ENCODE assay signal across 12 cellular contexts in the genomic region with DNA sequence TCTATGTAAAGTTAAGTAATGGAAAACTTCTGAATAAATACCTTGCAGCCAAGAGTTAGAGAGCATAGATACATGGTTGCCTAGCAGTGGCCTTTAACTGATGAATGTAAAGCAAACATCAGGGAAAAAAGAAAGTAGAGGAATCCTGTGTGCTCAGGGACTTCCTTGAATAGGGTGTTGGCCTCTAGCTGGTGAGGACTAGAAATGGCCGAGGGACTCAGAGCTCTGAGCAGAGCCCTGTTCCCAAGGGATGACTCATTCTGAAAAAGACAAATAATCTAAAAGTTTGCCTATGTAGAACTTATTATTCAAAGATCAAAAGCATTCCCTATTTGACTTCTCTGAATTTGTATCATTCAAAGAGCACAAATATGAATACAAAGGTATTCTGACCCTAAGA.
DNase-seq lines count a peak whose midpoint lies in the region; ATAC-seq and TF ChIP-seq lines count a peak whose summit lies in the region.
"Had no signal": no experiment of that assay in that cellular context is flagged by ENCODE, and none has a peak within 500 bp of the region (broad histone marks: within the 10 kb centered on the region; RNA-seq: fewer than 3 reads in every experiment).

No MANE protein-coding gene starts in this region.

- H3K36me3 Mint-ChIP-seq in activated T-helper 17 cell treated with anti-CD3 and anti-CD28 coated beads, Interleukin-2, amount 50 U/mL, for 72 hours (ENCODE audit: low read depth): no peaks in the 10 kb centered on the region

- H3K4me1 Mint-ChIP-seq in activated T-helper 17 cell treated with anti-CD3 and anti-CD28 coated beads, Interleukin-2, amount 50 U/mL, for 72 hours: peaks cover 36% of the 10 kb centered on the region

- H3K4me3 Mint-ChIP-seq in activated T-helper 17 cell treated with anti-CD3 and anti-CD28 coated beads, Interleukin-2, amount 50 U/mL, for 72 hours: peak overlapping the region; percentile 30
- H3K4me3 Mint-ChIP-seq: T-helper 1 cell treated with Interleukin-12 subunit alpha and Interleukin-12 subunit beta and Interleukin-4 antibody, amounts not matched to agents 30 μg/mL and 1 μg/mL, for 36 hours had no signal

- TF ChIP-seq CTCF in foreskin keratinocyte (conservative IDR thresholded peaks at IDR 0.05): no peak

- peaks cover 25% of the 10 kb centered on the region for H3K4me1 ChIP-seq in foreskin keratinocyte

- ATAC-seq in activated T-helper 17 cell treated with anti-CD3 and anti-CD28 coated beads, Interleukin-2, amount 50 U/mL, for 72 hours (replicated peaks): peak; percentile 26
- ATAC-seq in foreskin keratinocyte: peak; percentile 45

- no peaks in the 10 kb centered on the region for H3K27me3 Mint-ChIP-seq in activated T-helper 17 cell treated with anti-CD3 and anti-CD28 coated beads, Interleukin-2, amount 50 U/mL, for 72 hours

- H3K27me3 ChIP-seq in foreskin keratinocyte: no peaks in the 10 kb centered on the region

- H3K27ac ChIP-seq in foreskin keratinocyte: peak overlapping the region; percentile 43

- DNase-seq in NCI-H146 treated with DMSO at 0.1 percent for 48 hours (lab: John Stamatoyannopoulos, UW; ENCODE audit: unreplicated experiment) (peak; percentile 1), NCI-H146 (lab: John Stamatoyannopoulos, UW) (no peak), foreskin keratinocyte (no peak), smooth muscle cell of the brain vasculature (ENCODE audit: low read depth, low spot score) (peak; percentile 21), NCI-H446 treated with DMSO at 0.1 percent for 48 hours (lab: John Stamatoyannopoulos, UW) (no peak), NCI-H748 (lab: John Stamatoyannopoulos, UW; ENCODE audit: unreplicated experiment) (no peak)
- no peak for DNase-seq in activated CD8-positive, alpha-beta memory T cell treated with anti-CD3 and anti-CD28 coated beads, Interleukin-2, amount 50 U/mL, for 4 hours
- DNase-seq: 8988T, GF-D8, NCI-H226 had no signal

- no peaks in the 10 kb centered on the region for H3K9me3 Mint-ChIP-seq in activated T-helper 17 cell treated with anti-CD3 and anti-CD28 coated beads, Interleukin-2, amount 50 U/mL, for 72 hours
- H3K9me3 Mint-ChIP-seq: T-helper 1 cell treated with Interleukin-12 subunit alpha and Interleukin-12 subunit beta and Interleukin-4 antibody, amounts not matched to agents 30 μg/mL and 1 μg/mL, for 36 hours had no signal

- H3K27ac Mint-ChIP-seq in activated T-helper 17 cell treated with anti-CD3 and anti-CD28 coated beads, Interleukin-2, amount 50 U/mL, for 72 hours: peak overlapping the region; percentile 30
- H3K27ac Mint-ChIP-seq: T-helper 1 cell treated with Interleukin-12 subunit alpha and Interleukin-12 subunit beta and Interleukin-4 antibody, amounts not matched to agents 30 μg/mL and 1 μg/mL, for 36 hours had no signal

Comparison
In these comparisons a context has a peak if more than half of its experiments do, and no peak if none do; other contexts are left out.
1. DNase-seq: peak in NCI-H146 treated with DMSO at 0.1 percent for 48 hours (single experiment) and smooth muscle cell of the brain vasculature (single experiment); none in NCI-H146 (single experiment), foreskin keratinocyte (0 of 2), NCI-H446 treated with DMSO at 0.1 percent for 48 hours (single experiment), NCI-H748 (single experiment) and activated CD8-positive, alpha-beta memory T cell treated with anti-CD3 and anti-CD28 coated beads, Interleukin-2, amount 50 U/mL, for 4 hours (single experiment).